8 cellular contexts compared by ENCODE assay signal in genomic region chr14:105414456-105415371, GRCh38. TPM values are rescaled to one million over a fixed set of nuclear protein-coding genes. Genes with fewer than 3 reads are reported as not detected.
DNase-seq lines count a peak whose midpoint lies in the region; ATAC-seq and TF ChIP-seq lines count a peak whose summit lies in the region.

No MANE protein-coding gene starts in this region.

- intact Hi-C loops in Right ventricle myocardium superior (cut with DNase I), result no loop called here

- H3K27me3 ChIP-seq in osteoblast (ENCODE audit: insufficient read depth, low read length) (peaks cover 16% of the 10 kb centered on the region), thoracic aorta (replicated peaks; ENCODE audit: insufficient read depth) (peaks cover 5% of the 10 kb centered on the region)

- peak overlapping the region; percentile 62 for H3K27ac ChIP-seq in RWPE1
- H3K27ac ChIP-seq in osteoblast (ENCODE audit: low read depth, low read length), result no peak overlapping the region
- peak overlapping the region; percentile 47 to 58 for H3K27ac ChIP-seq in thoracic aorta

- peak; percentile 79 for TF ChIP-seq CTCF in RWPE1 (conservative IDR thresholded peaks at IDR 0.05; ENCODE audit: low read depth)
- TF ChIP-seq CTCF in osteoblast (IDR thresholded peaks at IDR 0.05; ENCODE audit: extremely low read depth, low read depth, low read length), result peak; percentile 39
- peak; percentile 83 for TF ChIP-seq CTCF in thoracic aorta (IDR thresholded peaks at IDR 0.05)

- peak; percentile 71 to 85 for ATAC-seq in activated naive CD4-positive, alpha-beta T cell treated with anti-CD3 and anti-CD28 coated beads, Interleukin-2, amount 50 U/mL, for 72 hours
- peak; percentile 87 for ATAC-seq in Right ventricle myocardium superior (ENCODE audit: poor library complexity)
- ATAC-seq in thoracic aorta (ENCODE audit: insufficient number of reproducible peaks, low FRiP score, low read depth), result peak; percentile 67

- H3K36me3 Mint-ChIP-seq in activated naive CD4-positive, alpha-beta T cell treated with anti-CD3 and anti-CD28 coated beads, Interleukin-2, amount 50 U/mL, for 72 hours, result no peaks in the 10 kb centered on the region

- H3K9me3 ChIP-seq in osteoblast (ENCODE audit: low read depth, low read length) (no peaks in the 10 kb centered on the region), thoracic aorta (no peaks in the 10 kb centered on the region)

- H3K36me3 ChIP-seq in osteoblast (ENCODE audit: insufficient read depth, low read length) (no peaks in the 10 kb centered on the region), thoracic aorta (no peaks in the 10 kb centered on the region)

- DNase-seq in NCI-H524 (lab: John Stamatoyannopoulos, UW), result peak; percentile 75 to 87
- no peak for DNase-seq in NCI-H524 treated with DMSO at 0.1 percent for 48 hours (lab: John Stamatoyannopoulos, UW)
- DNase-seq in HT-29 (ENCODE audit: low spot score), result peak; percentile 46
- DNase-seq in RWPE1 (ENCODE audit: low spot score), result peak; percentile 65
- DNase-seq in activated naive CD4-positive, alpha-beta T cell treated with anti-CD3 and anti-CD28 coated beads, Interleukin-2, amount 50 U/mL, for 72 hours (ENCODE audit: low spot score in 2 of 2), result peak in 1 of 2 donors; percentile 83
- DNase-seq in Right ventricle myocardium superior, result peak; percentile 91
- DNase-seq in osteoblast (ENCODE audit: insufficient read length, low spot score, missing footprints), result peak; percentile 100
- peak; percentile 31 for DNase-seq in thoracic aorta (ENCODE audit: low spot score)

- H3K4me2 ChIP-seq in osteoblast (ENCODE audit: insufficient read depth, low read length), result peak overlapping the region; percentile 77

- H3K27ac Mint-ChIP-seq in activated naive CD4-positive, alpha-beta T cell treated with anti-CD3 and anti-CD28 coated beads, Interleukin-2, amount 50 U/mL, for 72 hours, result no peak overlapping the region

- H4K20me1 ChIP-seq in osteoblast (ENCODE audit: insufficient read depth, low read length), result peaks cover 7% of the 10 kb centered on the region

- no peaks in the 10 kb centered on the region for H3K9me3 Mint-ChIP-seq in activated naive CD4-positive, alpha-beta T cell treated with anti-CD3 and anti-CD28 coated beads, Interleukin-2, amount 50 U/mL, for 72 hours

- H2AFZ ChIP-seq in osteoblast (ENCODE audit: low read length), result peak overlapping the region; percentile 35

- H3K4me3 ChIP-seq in osteoblast (ENCODE audit: insufficient read depth, low read length) (peak overlapping the region; percentile 70), thoracic aorta (peak overlapping the region; percentile 78)

- H3K79me2 ChIP-seq in osteoblast (ENCODE audit: insufficient read depth, low read length), result peaks cover 4% of the 10 kb centered on the region

- POLR2A ChIA-PET in RWPE1 (lab: Yijun Ruan, JAX; ENCODE audit: low non-redundant PET), result interaction anchor here (0.6 kb wide), 1 partner anchor 665 kb away, joined by 3 read pairs; no protein-coding TSS in a partner anchor

- H3K4me1 ChIP-seq in osteoblast (ENCODE audit: insufficient read depth, low read length), result peaks cover 8% of the 10 kb centered on the region
- peaks cover 16 to 34% of the 10 kb centered on the region in 2 donors for H3K4me1 ChIP-seq in thoracic aorta (ENCODE audit: control insufficient read depth in 1 of 2, low read depth in 2 of 2)

- CTCF ChIA-PET in RWPE1 (lab: Yijun Ruan, JAX), result interaction anchor here (0.6 kb wide), 2 partner anchors 11 to 118 kb away, joined by 3 to 4 read pairs; no protein-coding TSS in a partner anchor

RNA-seq across cellular contexts. Expression of gene MTA1, which starts 4.9 kb away (rescaled TPM):
- 120 and 136 TPM in 2 replicates for total RNA-seq in HT-29 (2014; rRNA removed; shearing (Covaris generic))
- 100 to 1,000 TPM; 121 to 137 TPM for total RNA-seq in activated naive CD4-positive, alpha-beta T cell treated with anti-CD3 and anti-CD28 coated beads, Interleukin-2, amount 50 U/mL, for 72 hours
- total RNA-seq in Right ventricle myocardium superior (191 TPM), osteoblast (60.4 TPM in 2 replicates), thoracic aorta (10 to 100 TPM; 77.2 to 84.1 TPM)

RNA-seq across cellular contexts. Expression of gene TEX22, which starts 16.4 kb away (rescaled TPM):
- not detected in 2 replicates for total RNA-seq in HT-29 (2014; rRNA removed; shearing (Covaris generic))
- 1 to 10 TPM; 2.0 to 4.6 TPM for total RNA-seq in activated naive CD4-positive, alpha-beta T cell treated with anti-CD3 and anti-CD28 coated beads, Interleukin-2, amount 50 U/mL, for 72 hours
- total RNA-seq in Right ventricle myocardium superior (1.9 TPM), osteoblast (under 0.01 and 0.29 TPM in 2 replicates), thoracic aorta (not detected)

RNA-seq across cellular contexts. Expression of gene CRIP2, which starts 59.9 kb away (rescaled TPM):
- 267 and 274 TPM in 2 replicates for total RNA-seq in HT-29 (2014; rRNA removed; shearing (Covaris generic))
- under 1 TPM; 0.27 to 0.34 TPM for total RNA-seq in activated naive CD4-positive, alpha-beta T cell treated with anti-CD3 and anti-CD28 coated beads, Interleukin-2, amount 50 U/mL, for 72 hours
- total RNA-seq in Right ventricle myocardium superior (1,011 TPM), osteoblast (31.5 and 43.8 TPM in 2 replicates), thoracic aorta (100 to 1,000 TPM; 307 to 748 TPM)

Comparison
In these comparisons a context has a peak if more than half of its experiments do, and no peak if none do; other contexts are left out.
1. RNA of gene CRIP2, which starts 59.9 kb away (total RNA-seq): 1,011 TPM in Right ventricle myocardium superior (single experiment), 307 to 748 TPM in thoracic aorta, 267 to 274 TPM in HT-29 and 31.5 to 43.8 TPM in osteoblast; 0.27 to 0.34 TPM in activated naive CD4-positive, alpha-beta T cell treated with anti-CD3 and anti-CD28 coated beads, Interleukin-2, amount 50 U/mL, for 72 hours; every median in the first group is over 10 times any median in the second.
2. Peak in every context shown above with its lines, with median percentiles within 50 percentile points of each other: CTCF ChIP-seq and ATAC-seq.